In genomic region chr11:116300252-116300651, GRCh38 we compare ENCODE assay signal across 24 cellular contexts.
DNase-seq lines count a peak whose midpoint lies in the region; ATAC-seq, FAIRE-seq and TF ChIP-seq lines count a peak whose summit lies in the region.
"Had no signal": no experiment of that assay in that cellular context is flagged by ENCODE, and none has a peak within 500 bp of the region (broad histone marks: within the 10 kb centered on the region; RNA-seq: fewer than 3 reads in every experiment).

No MANE protein-coding gene starts in this region.

- no peak overlapping the region for H3K9ac ChIP-seq in HepG2 (ENCODE audit: insufficient read depth, low read depth, low read length)

- H3K4me2 ChIP-seq in HepG2 (ENCODE audit: low read depth, low read length): no peak overlapping the region
- H3K4me2 ChIP-seq: A549 had no signal

- TF ChIP-seq RAD21 in HepG2 (CRISPR knock-in tag; IDR thresholded peaks at IDR 0.05): no peak

- H3K27ac ChIP-seq in HepG2 (ENCODE audit: extremely low read length, insufficient read depth, low read length) (no peak overlapping the region), right lobe of liver (no peak overlapping the region)
- H3K27ac ChIP-seq: A549, RWPE1, SK-N-MC had no signal

- H2AFZ ChIP-seq in HepG2 (ENCODE audit: low read length): no peak overlapping the region

- POLR2A ChIA-PET in HepG2 (lab: Yijun Ruan, JAX): no interaction called here

- no peaks in the 10 kb centered on the region for H3K27me3 ChIP-seq in HepG2 (ENCODE audit: control insufficient read depth in 1 of 2, insufficient read depth in 2 of 2, low read length in 2 of 2)
- H3K27me3 ChIP-seq in right lobe of liver: no peaks in the 10 kb centered on the region

- in situ Hi-C loops in HepG2 (cut with HindIII; ENCODE audit: extremely low pct_ligation_motif_present, low pct_unique_long_range_greater_than_20kb): no loop called here

- peaks cover 7% of the 10 kb centered on the region; the same call in 1 of the 2 replicates for H3K4me1 ChIP-seq in HepG2 (ENCODE audit: insufficient read depth, low read length)
- H3K4me1 ChIP-seq in right lobe of liver: no peaks in the 10 kb centered on the region
- H3K4me1 ChIP-seq: A549 had no signal

- H3K9me3 ChIP-seq in HepG2 (ENCODE audit: low read length): no peaks in the 10 kb centered on the region
- no peaks in the 10 kb centered on the region for H3K9me3 ChIP-seq in right lobe of liver
- H3K9me3 ChIP-seq: A549 had no signal

- DNase-seq in HepG2 (ENCODE audit: low spot score): no peak
- DNase-seq in right lobe of liver: no peak
- peak; percentile 32 for DNase-seq in NCI-H1105 treated with DMSO at 0.1 percent for 48 hours (lab: John Stamatoyannopoulos, UW)
- peak; percentile 96 for DNase-seq in NCI-H69 (lab: John Stamatoyannopoulos, UW)
- no peak for DNase-seq in epidermal melanocyte (ENCODE audit: insufficient read length, low spot score)
- no peak for DNase-seq in NCI-H526 treated with DMSO at 0.1 percent for 48 hours (lab: John Stamatoyannopoulos, UW)
- no peak for DNase-seq in C1 segment of cervical spinal cord (lab: John Stamatoyannopoulos, UW)
- DNase-seq: CD4-positive, CD25-positive, alpha-beta regulatory T cell; GOT3; HCEC 1CT; Kasumi-1; NCI-H146; NCI-H2029; NCI-H2227 treated with DMSO at 0.1 percent for 48 hours; NCI-H524 treated with DMSO at 0.1 percent for 48 hours; NK-92 treated with Interleukin-12 subunit alpha and Interleukin-12 subunit beta, amount 100 ng/mL, for 24 hours; SHP77 treated with DMSO at 0.1 percent for 48 hours; SW 1271; T-helper 17 cell had no signal

- TF ChIP-seq CTCF in HepG2 (CRISPR knock-in tag; IDR thresholded peaks at IDR 0.05): no peak
- no peak for TF ChIP-seq CTCF in right lobe of liver (IDR thresholded peaks at IDR 0.05)

- H3K36me3 ChIP-seq in HepG2 (replicated peaks in 1 of 2; ENCODE audit: control insufficient read depth in 1 of 2, insufficient read depth in 2 of 2, low read length in 2 of 2) (no peaks in the 10 kb centered on the region), right lobe of liver (no peaks in the 10 kb centered on the region)

- BruUV-seq in HepG2 (replicated peaks; lab: Mats Ljungman, UMichigan): no TSS peak

- 33% methylated on average over 1 of the region's 1 CpG for WGBS in HepG2 (ENCODE audit: low lambda C conversion rate)
- 50% methylated on average over 1 of the region's 1 CpG for WGBS in right lobe of liver (ENCODE audit: insufficient coverage, low coverage, low lambda C conversion rate, missing lambda C conversion rate)

- no peak for FAIRE-seq in HepG2 (lab: Jason Lieb, UNC)
- FAIRE-seq: A549, G401.6, GM12892 had no signal

- H3K79me2 ChIP-seq in HepG2 (ENCODE audit: insufficient read depth, low read length): no peaks in the 10 kb centered on the region

- no peak for ATAC-seq in HepG2
- ATAC-seq in right lobe of liver: no peak
- ATAC-seq: A549, T-helper 17 cell had no signal

- H3K4me3 ChIP-seq in HepG2 (replicated peaks in 1 of 3; ENCODE audit: insufficient read depth in 1 of 3, low read depth in 2 of 3, low read length in 3 of 3) (no peak overlapping the region), right lobe of liver (no peak overlapping the region)
- H3K4me3 ChIP-seq: A549, SK-N-MC had no signal

- no peak for TF ChIP-seq POLR2A in HepG2 (IDR thresholded peaks at IDR 0.05; ENCODE audit: insufficient read depth in 1 of 2, low read depth in 2 of 2, low read length in 2 of 2)
- TF ChIP-seq POLR2A in right lobe of liver (IDR thresholded peaks at IDR 0.05): no peak

- intact Hi-C loops in HepG2 (cut with micrococcal nuclease; ENCODE audit: unreplicated experiment): no loop called here
- intact Hi-C loops in right lobe of liver (cut with DNase I): no loop called here

- H4K20me1 ChIP-seq in HepG2 (ENCODE audit: insufficient read depth, low read length): no peaks in the 10 kb centered on the region

- CTCF ChIA-PET in HepG2 (lab: Yijun Ruan, JAX; ENCODE audit: low intra/inter-chr PET ratio, low total read pairs): no interaction called here

- no peak for TF ChIP-seq EP300 in HepG2 (IDR thresholded peaks at IDR 0.05; ENCODE audit: low read depth in 2 of 2, low read length in 2 of 2)
- no peak for TF ChIP-seq EP300 in HepG2 (CRISPR knock-in tag; IDR thresholded peaks at IDR 0.05; ENCODE audit: borderline replicate concordance)

TF ChIP-seq in HepG2, 621 proteins besides CTCF, POLR2A, EP300 and RAD21:
- no peak for TF ChIP-seq ADNP (CRISPR knock-in tag; IDR thresholded peaks at IDR 0.05)
- TF ChIP-seq SMARCE1 (IDR thresholded peaks at IDR 0.05; ENCODE audit: borderline replicate concordance): no peak
- peak; percentile 45 for TF ChIP-seq ATF7 (IDR thresholded peaks at IDR 0.05)
- no peak for TF ChIP-seq ATF7 (CRISPR knock-in tag; IDR thresholded peaks at IDR 0.05)
- TF ChIP-seq MLX (CRISPR knock-in tag; IDR thresholded peaks at IDR 0.05): no peak
- no peak for TF ChIP-seq ZNF720 (CRISPR knock-in tag; IDR thresholded peaks at IDR 0.05)
- TF ChIP-seq MED1 (CRISPR knock-in tag; IDR thresholded peaks at IDR 0.05): no peak

Comparison
In these comparisons a context has a peak if more than half of its experiments do, and no peak if none do; other contexts are left out.
1. DNase-seq: peak in NCI-H1105 treated with DMSO at 0.1 percent for 48 hours (single experiment) and NCI-H69 (single experiment); none in HepG2 (single experiment), right lobe of liver (0 of 3), epidermal melanocyte (single experiment), NCI-H526 treated with DMSO at 0.1 percent for 48 hours (single experiment) and C1 segment of cervical spinal cord (0 of 14).